7 cellular contexts compared by ENCODE assay signal in genomic region chrX:132216283-132216682, GRCh38. TPM values are rescaled to one million over a fixed set of nuclear protein-coding genes. Genes with fewer than 3 reads are reported as not detected.
DNase-seq lines count a peak whose midpoint lies in the region; ATAC-seq and TF ChIP-seq lines count a peak whose summit lies in the region.

No MANE protein-coding gene starts in this region.

- TF ChIP-seq CTCF in fibroblast of villous mesenchyme (IDR thresholded peaks at IDR 0.05; ENCODE audit: insufficient read depth, low read depth, low read length): no peak

- peak overlapping the region; percentile 71 for H3K4me3 ChIP-seq in fibroblast of villous mesenchyme (ENCODE audit: low read depth, low read length)

- no peaks in the 10 kb centered on the region for H3K9me3 Mint-ChIP-seq in stimulated activated naive B cell treated with anti-CD40 and anti-IgM and Interleukin-4, amounts not matched to agents 10 μg/mL and 1 μg/mL and 100 μg/mL, for 72 hours

- peak overlapping the region; percentile 89 to 92 for H3K4me3 Mint-ChIP-seq in stimulated activated naive B cell treated with anti-CD40 and anti-IgM and Interleukin-4, amounts not matched to agents 10 μg/mL and 1 μg/mL and 100 μg/mL, for 72 hours

- H3K27ac Mint-ChIP-seq in stimulated activated naive B cell treated with anti-CD40 and anti-IgM and Interleukin-4, amounts not matched to agents 10 μg/mL and 1 μg/mL and 100 μg/mL, for 72 hours: peak overlapping the region; percentile 4

- no peaks in the 10 kb centered on the region for H3K27me3 Mint-ChIP-seq in stimulated activated naive B cell treated with anti-CD40 and anti-IgM and Interleukin-4, amounts not matched to agents 10 μg/mL and 1 μg/mL and 100 μg/mL, for 72 hours

- peak; percentile 5 for DNase-seq in HT-29 (ENCODE audit: low spot score)
- DNase-seq in T follicular helper cell (ENCODE audit: low read depth): peak; percentile 3
- DNase-seq in fibroblast of villous mesenchyme (ENCODE audit: low read depth): peak; percentile 58
- DNase-seq in stimulated activated naive B cell treated with anti-CD40 and anti-IgM and Interleukin-4, amounts not matched to agents 10 μg/mL and 1 μg/mL and 100 μg/mL, for 72 hours: no peak
- DNase-seq in SHP77 treated with DMSO at 0.1 percent for 48 hours (lab: John Stamatoyannopoulos, UW): no peak

- no peak for ATAC-seq in stimulated activated naive B cell treated with anti-CD40 and anti-IgM and Interleukin-4, amounts not matched to agents 10 μg/mL and 1 μg/mL and 100 μg/mL, for 72 hours (replicated peaks)
- ATAC-seq in GM19328 (IDR thresholded peaks at IDR 0.05; ENCODE audit: unreplicated experiment): no peak
- ATAC-seq in HG02588 (IDR thresholded peaks at IDR 0.05; ENCODE audit: unreplicated experiment): no peak

- H3K36me3 Mint-ChIP-seq in stimulated activated naive B cell treated with anti-CD40 and anti-IgM and Interleukin-4, amounts not matched to agents 10 μg/mL and 1 μg/mL and 100 μg/mL, for 72 hours: peaks cover 4 to 18% of the 10 kb centered on the region in 2 donors

- peaks cover 14 to 29% of the 10 kb centered on the region in 2 donors for H3K4me1 Mint-ChIP-seq in stimulated activated naive B cell treated with anti-CD40 and anti-IgM and Interleukin-4, amounts not matched to agents 10 μg/mL and 1 μg/mL and 100 μg/mL, for 72 hours

RNA-seq across cellular contexts. Expression of gene RAP2C, which starts 3.0 kb away (rescaled TPM):
- 12.7 and 152 TPM in 2 replicates for total RNA-seq in HT-29 (2014; rRNA removed; shearing (Covaris generic))
- 24.2 and 30.2 TPM in 2 replicates for total RNA-seq in fibroblast of villous mesenchyme

Comparison
In these comparisons a context has a peak if more than half of its experiments do, and no peak if none do; other contexts are left out.
1. DNase-seq: peak in HT-29 (single experiment), T follicular helper cell (single experiment) and fibroblast of villous mesenchyme (single experiment); none in stimulated activated naive B cell treated with anti-CD40 and anti-IgM and Interleukin-4, amounts not matched to agents 10 μg/mL and 1 μg/mL and 100 μg/mL, for 72 hours (single experiment) and SHP77 treated with DMSO at 0.1 percent for 48 hours (single experiment).